In the genomic region with DNA sequence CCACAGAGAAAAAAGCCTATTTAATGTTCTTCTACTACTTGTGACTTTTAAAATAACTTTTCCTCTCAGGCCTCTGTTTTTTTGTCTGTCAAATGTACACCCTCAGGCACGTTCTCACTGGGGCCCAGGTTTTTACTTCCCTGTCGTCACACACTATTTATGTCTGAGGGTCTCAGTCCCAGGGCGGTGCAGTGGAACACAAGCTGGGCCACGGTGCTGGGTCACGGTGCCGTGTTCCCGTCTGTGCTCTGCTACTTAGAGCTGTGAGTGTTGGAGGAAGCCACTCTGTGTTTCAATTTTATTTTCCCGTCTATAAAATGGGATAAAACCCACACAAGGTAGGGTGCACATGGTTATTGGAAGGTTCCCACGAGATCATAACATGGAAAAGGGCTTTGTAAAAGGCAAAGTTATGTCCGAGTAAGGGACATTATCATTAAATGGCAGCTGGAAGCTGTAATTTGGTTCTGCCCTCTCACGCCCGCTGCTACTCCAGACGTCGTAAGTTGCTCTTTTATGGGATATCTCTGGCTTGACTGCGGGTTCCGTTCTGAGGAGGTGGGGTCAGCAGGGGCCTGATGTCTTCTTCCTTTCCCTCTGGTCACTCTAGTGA, we compare ENCODE assay signal across 8 cellular contexts. TPM values are rescaled to one million over a fixed set of nuclear protein-coding genes. Genes with fewer than 3 reads are reported as not detected.
DNase-seq lines count a peak whose midpoint lies in the region; ATAC-seq and TF ChIP-seq lines count a peak whose summit lies in the region.

No MANE protein-coding gene starts in this region.

- H3K9me2 ChIP-seq in OCI-LY1 (ENCODE audit: low read depth, low read length) = no peaks in the 10 kb centered on the region

- H3F3A ChIP-seq in OCI-LY1 (ENCODE audit: insufficient read depth, low read length) = no peaks in the 10 kb centered on the region

- H3K79me2 ChIP-seq in OCI-LY1 (ENCODE audit: insufficient read depth, low read length) = no peaks in the 10 kb centered on the region

- peak overlapping the region in 4 of 7 donors; percentile 19 to 80 (median 70) for H3K27ac Mint-ChIP-seq in CD14-positive monocyte
- H3K27ac Mint-ChIP-seq in naive thymus-derived CD4-positive, alpha-beta T cell = peak overlapping the region; percentile 84 to 98 (median 95)

- peak overlapping the region; percentile 61 for H2AFZ ChIP-seq in OCI-LY1 (ENCODE audit: low read length)

- DNase-seq in CD14-positive monocyte (ENCODE audit: low spot score) = no peak
- peak; percentile 49 for DNase-seq in ecto neural progenitor cell (ENCODE audit: low spot score)
- peak in 5 of 9 donors; percentile 9 to 23 (median 18) for DNase-seq in naive thymus-derived CD4-positive, alpha-beta T cell
- no peak for DNase-seq in NOMO-1 treated with DMSO at 0.1 percent for 48 hours (lab: John Stamatoyannopoulos, UW; ENCODE audit: unreplicated experiment)
- no peak for DNase-seq in GM10266 (ENCODE audit: extremely low spot score)

- H3K9ac ChIP-seq in OCI-LY1 (ENCODE audit: low read length) = peak overlapping the region; percentile 80

- H4K20me1 ChIP-seq in OCI-LY1 (ENCODE audit: insufficient read depth, low read length) = no peaks in the 10 kb centered on the region

- TF ChIP-seq CTCF in CD14-positive monocyte (IDR thresholded peaks at IDR 0.05) (no peak), OCI-LY1 (IDR thresholded peaks at IDR 0.05; ENCODE audit: low read length) (no peak), GM10266 (IDR thresholded peaks at IDR 0.05; ENCODE audit: control insufficient read depth, insufficient read depth, low read depth, missing control alignments) (no peak)

- H3K4me3 ChIP-seq in OCI-LY1 (ENCODE audit: low read depth, low read length, poor library complexity, severe bottlenecking) = peak overlapping the region; percentile 65
- peak overlapping the region; percentile 83 for H3K4me3 ChIP-seq in naive thymus-derived CD4-positive, alpha-beta T cell (ENCODE audit: low read length)

- no peaks in the 10 kb centered on the region for H3K36me3 ChIP-seq in OCI-LY1 (ENCODE audit: insufficient read depth, low read length)
- H3K36me3 ChIP-seq in naive thymus-derived CD4-positive, alpha-beta T cell (ENCODE audit: control insufficient read depth in 2 of 3, insufficient read depth in 3 of 3, low read length in 3 of 3) = peaks cover 0 to 11% (median 0%) of the 10 kb centered on the region in 3 experiments

- POLR2A ChIA-PET in naive thymus-derived CD4-positive, alpha-beta T cell (lab: Charles Lee) = interaction anchor here (0.5 to 5.0 kb wide), 13 partner anchors 11 to 725 kb away, joined by 3 to 62 read pairs (median 3); a partner anchor contains a TSS

- peak overlapping the region; percentile 81 for H3K4me2 ChIP-seq in OCI-LY1 (ENCODE audit: low read length)

- H3K4me1 Mint-ChIP-seq in CD14-positive monocyte = peaks cover 30% of the 10 kb centered on the region
- H3K4me1 Mint-ChIP-seq in naive thymus-derived CD4-positive, alpha-beta T cell = peaks cover 30 to 42% (median 37%) of the 10 kb centered on the region in 7 donors

- peak overlapping the region; percentile 16 for H3K27ac ChIP-seq in OCI-LY1 (ENCODE audit: low read depth, low read length, poor library complexity, severe bottlenecking)
- peak overlapping the region; percentile 91 for H3K27ac ChIP-seq in naive thymus-derived CD4-positive, alpha-beta T cell (ENCODE audit: low read depth, low read length)

- TF ChIP-seq POLR2A in GM18505 (IDR thresholded peaks at IDR 0.05; ENCODE audit: borderline replicate concordance, extremely low read depth, insufficient read depth, insufficient read length) = no peak

- peaks cover 0 to 5% (median 1%) of the 10 kb centered on the region in 3 donors for H3K27me3 Mint-ChIP-seq in CD14-positive monocyte (ENCODE audit: low read depth in 3 of 3)
- H3K27me3 Mint-ChIP-seq in naive thymus-derived CD4-positive, alpha-beta T cell = no peaks in the 10 kb centered on the region

- CTCF ChIA-PET in naive thymus-derived CD4-positive, alpha-beta T cell (lab: Charles Lee) = interaction anchor here (1.0 to 1.5 kb wide), 2 partner anchors 17 to 34 kb away, joined by 3 to 7 read pairs; no protein-coding TSS in a partner anchor

- no peak for ATAC-seq in naive thymus-derived CD4-positive, alpha-beta T cell
- ATAC-seq in GM18505 (IDR thresholded peaks at IDR 0.05; ENCODE audit: unreplicated experiment) (no peak), GM18867 (IDR thresholded peaks at IDR 0.05; ENCODE audit: unreplicated experiment) (no peak)

- H3K4me3 Mint-ChIP-seq in CD14-positive monocyte = peak overlapping the region; percentile 94 to 96
- H3K4me3 Mint-ChIP-seq in naive thymus-derived CD4-positive, alpha-beta T cell = peak overlapping the region; percentile 91 to 100 (median 96)

- H3K9me3 Mint-ChIP-seq in CD14-positive monocyte = no peaks in the 10 kb centered on the region
- no peaks in the 10 kb centered on the region for H3K9me3 Mint-ChIP-seq in naive thymus-derived CD4-positive, alpha-beta T cell

- H3K9me3 ChIP-seq in OCI-LY1 (ENCODE audit: low read length) = no peaks in the 10 kb centered on the region
- H3K9me3 ChIP-seq in naive thymus-derived CD4-positive, alpha-beta T cell (ENCODE audit: control insufficient read depth in 2 of 3, low read length in 3 of 3) = no peaks in the 10 kb centered on the region

- H3K27me3 ChIP-seq in OCI-LY1 (ENCODE audit: insufficient read depth, low read length) = no peaks in the 10 kb centered on the region
- H3K27me3 ChIP-seq in naive thymus-derived CD4-positive, alpha-beta T cell (ENCODE audit: control insufficient read depth in 2 of 2, insufficient read depth in 2 of 2, low read length in 2 of 2) = no peaks in the 10 kb centered on the region

- H3K4me1 ChIP-seq in OCI-LY1 (ENCODE audit: insufficient read depth, low read length, severe bottlenecking) = peaks cover 45% of the 10 kb centered on the region
- H3K4me1 ChIP-seq in naive thymus-derived CD4-positive, alpha-beta T cell (ENCODE audit: control insufficient read depth in 2 of 2, insufficient read depth in 2 of 2, low read length in 2 of 2) = peaks cover 14 to 21% of the 10 kb centered on the region in 2 donors

- peaks cover 0 to 11% of the 10 kb centered on the region in 2 donors for H3K36me3 Mint-ChIP-seq in CD14-positive monocyte
- peaks cover 0 to 9% (median 3%) of the 10 kb centered on the region in 5 donors for H3K36me3 Mint-ChIP-seq in naive thymus-derived CD4-positive, alpha-beta T cell

- intact Hi-C loops in CD14-positive monocyte (cut with micrococcal nuclease) = no loop called here
- intact Hi-C loops in naive thymus-derived CD4-positive, alpha-beta T cell (cut with micrococcal nuclease) = loop anchor here in 1 of 2 donors (1.0 to 10.0 kb wide), 2 partner anchors 81 to 821 kb away; a partner anchor contains a TSS

RNA-seq across cellular contexts. Expression of a gene that starts 25.1 kb away (rescaled TPM):
- polyA plus RNA-seq in CD14-positive monocyte = 1 to 10 TPM; 1.3 to 2.7 TPM
- 1 to 10 TPM; 1.1 to 5.7 (median 4.3) TPM for total RNA-seq in naive thymus-derived CD4-positive, alpha-beta T cell
- polyA plus RNA-seq in naive thymus-derived CD4-positive, alpha-beta T cell = 1 to 10 TPM; 3.3 to 7.4 TPM

RNA-seq across cellular contexts. Expression of a gene that starts 35.7 kb away (rescaled TPM):
- 10 to 100 TPM; 32.7 to 39.0 TPM for polyA plus RNA-seq in CD14-positive monocyte
- total RNA-seq in naive thymus-derived CD4-positive, alpha-beta T cell = 100 to 1,000 TPM in 1 of 5 experiments, 10 to 100 TPM in 4; 68.5 to 103 (median 79.7) TPM
- polyA plus RNA-seq in naive thymus-derived CD4-positive, alpha-beta T cell = 10 to 100 TPM; 46.7 to 77.0 TPM

RNA-seq across cellular contexts. Expression of a gene that starts 46.2 kb away (rescaled TPM):
- 10 to 100 TPM; 12.0 to 22.5 TPM for polyA plus RNA-seq in CD14-positive monocyte
- total RNA-seq in naive thymus-derived CD4-positive, alpha-beta T cell = 10 to 100 TPM; 13.8 to 69.7 (median 52.5) TPM
- polyA plus RNA-seq in naive thymus-derived CD4-positive, alpha-beta T cell = 10 to 100 TPM; 26.0 to 56.5 TPM

Comparison
In these comparisons a context has a peak if more than half of its experiments do, and no peak if none do; other contexts are left out.
1. DNase-seq: peak in ecto neural progenitor cell (single experiment) and naive thymus-derived CD4-positive, alpha-beta T cell (5 of 9); none in CD14-positive monocyte (single experiment), NOMO-1 treated with DMSO at 0.1 percent for 48 hours (single experiment) and GM10266 (single experiment).